20 cellular contexts compared by ENCODE assay signal in genomic region chr20:19017104-19017690, GRCh38.
"Had no signal": no experiment of that assay in that cellular context is flagged by ENCODE, and none has a peak within 500 bp of the region (broad histone marks: within the 10 kb centered on the region; RNA-seq: fewer than 3 reads in every experiment).

No MANE protein-coding gene starts in this region.

- H3K4me3 ChIP-seq: ascending aorta, esophagus muscularis mucosa, left ventricle myocardium inferior, right lobe of liver, skin epidermis, tibial artery had no signal

- H3K36me3 ChIP-seq: ascending aorta, brain microvascular endothelial cell, esophagus muscularis mucosa, left ventricle myocardium inferior, neutrophil, right lobe of liver, tibial artery had no signal

- H3K4me1 ChIP-seq: ascending aorta, right lobe of liver had no signal

- H3K27me3 ChIP-seq: ascending aorta, brain microvascular endothelial cell, esophagus muscularis mucosa, neutrophil, right lobe of liver, tibial artery had no signal

- DNase-seq: activated B cell treated with CpG ODN at 0.5 μM for 24 hours; activated CD4-positive, alpha-beta T cell treated with anti-CD3 and anti-CD28 coated beads for 36 hours; activated CD4-positive, alpha-beta T cell treated with anti-CD3 and anti-CD28 coated beads, Interleukin-2, amount 50 U/mL, for 48 hours; activated gamma-delta T cell; activated naive CD4-positive, alpha-beta T cell treated with anti-CD3 and anti-CD28 coated beads, Interleukin-2, amount 50 U/mL, for 16 hours; brain microvascular endothelial cell; caudate nucleus; effector memory CD8-positive, alpha-beta T cell; hippocampal formation; left ventricle myocardium inferior; mammary epithelial cell; stimulated activated CD4-positive, alpha-beta T cell treated with anti-CD3 and anti-CD28 coated beads, Interleukin-2, amount 100 ng/mL, for 24 hours; stimulated activated naive CD8-positive, alpha-beta T cell treated with anti-CD3 and anti-CD28 coated beads, Interleukin-15, amount 100 ng/mL, for 72 hours; tibial artery had no signal

- FAIRE-seq: frontal cortex had no signal

- H3K9me3 ChIP-seq: ascending aorta, esophagus muscularis mucosa, left ventricle myocardium inferior, neutrophil, right lobe of liver, tibial artery had no signal

- H3K27ac ChIP-seq: ascending aorta, brain microvascular endothelial cell, esophagus muscularis mucosa, left ventricle myocardium inferior, neutrophil, right lobe of liver, skin epidermis, tibial artery had no signal
